8 cellular contexts compared by ENCODE assay signal in genomic region chr17:16589097-16589969, GRCh38. TPM values are rescaled to one million over a fixed set of nuclear protein-coding genes. Genes with fewer than 3 reads are reported as not detected.
DNase-seq lines count a peak whose midpoint lies in the region; ATAC-seq, FAIRE-seq and TF ChIP-seq lines count a peak whose summit lies in the region.

No MANE protein-coding gene starts in this region.

- H3K4me1 Mint-ChIP-seq in nephron: peaks cover 3% of the 10 kb centered on the region

- H3K9me3 Mint-ChIP-seq in nephron: peaks cover 10% of the 10 kb centered on the region

- H3K79me2 ChIP-seq in GM23248 (ENCODE audit: insufficient read depth): no peaks in the 10 kb centered on the region

- in situ Hi-C loops in GM23248 (cut with MboI): no loop called here

- no peaks in the 10 kb centered on the region for H3K9me2 ChIP-seq in GM23248 (ENCODE audit: insufficient read depth)

- no peak for FAIRE-seq in D721Med (lab: Jason Lieb, UNC)

- no peaks in the 10 kb centered on the region for H3F3A ChIP-seq in GM23248 (ENCODE audit: insufficient read depth)

- TF ChIP-seq CTCF in D721Med (IDR thresholded peaks at IDR 0.05; ENCODE audit: insufficient read depth, missing control alignments): peak; percentile 61
- peak; percentile 99 for TF ChIP-seq CTCF in RWPE2 (IDR thresholded peaks at IDR 0.05; ENCODE audit: poor library complexity, severe bottlenecking)
- peak; percentile 98 to 99 (median 99) for TF ChIP-seq CTCF in nephron (IDR thresholded peaks at IDR 0.05; ENCODE audit: unreplicated experiment in 3 of 3)

- WGBS in GM23248 (ENCODE audit: low coverage in 1 of 2, low lambda C conversion rate in 2 of 2, missing lambda C conversion rate in 2 of 2), 2 experiments: 3% methylated on average over 50 to 53 of the region's 53 CpGs

- no peaks in the 10 kb centered on the region for H3K9me3 ChIP-seq in GM23248 (ENCODE audit: low read depth)
- no peaks in the 10 kb centered on the region for H3K9me3 ChIP-seq in RWPE2 (ENCODE audit: severe bottlenecking)

- no peaks in the 10 kb centered on the region for H3K36me3 Mint-ChIP-seq in nephron (ENCODE audit: low read depth)

- DNase-seq in D721Med (ENCODE audit: insufficient read length, low spot score) (peak; percentile 81), GM23248 (peak; percentile 93), LoVo (ENCODE audit: low spot score) (peak; percentile 90), RWPE2 (ENCODE audit: low spot score) (peak; percentile 83), fibroblast of the conjunctiva (ENCODE audit: low read depth) (peak; percentile 82)
- DNase-seq in activated effector memory CD4-positive, alpha-beta T cell treated with Interleukin-2 at 50 U/mL for 16 hours: peak; percentile 86
- peak; percentile 85 for DNase-seq in stimulated activated naive CD4-positive, alpha-beta T cell treated with Interleukin-2 at 50 U/mL for 16 hours (lab: John Stamatoyannopoulos, UW)

- peak overlapping the region; percentile 82 to 87 (median 86) for H3K4me3 Mint-ChIP-seq in nephron

- H2AFZ ChIP-seq in GM23248: peak overlapping the region; percentile 97

- peak overlapping the region; percentile 63 for H3K9ac ChIP-seq in GM23248

- ATAC-seq in RWPE2 (ENCODE audit: low read depth): peak; percentile 80

- 0 out of 2 replicates have a peak, but pooled peaks cover 4% of the 10 kb centered on the region for H3K4me1 ChIP-seq in GM23248 (ENCODE audit: insufficient read depth)
- H3K4me1 ChIP-seq in RWPE2 (ENCODE audit: insufficient read depth, poor library complexity, severe bottlenecking): no peaks in the 10 kb centered on the region

- H3K27ac ChIP-seq in GM23248 (no peak overlapping the region), RWPE2 (ENCODE audit: poor library complexity, severe bottlenecking) (no peak overlapping the region)

- H3K36me3 ChIP-seq in GM23248 (ENCODE audit: low read depth) (no peaks in the 10 kb centered on the region), RWPE2 (ENCODE audit: low read depth) (no peaks in the 10 kb centered on the region)

- H3K27me3 Mint-ChIP-seq in nephron (ENCODE audit: low read depth): peaks cover 32% of the 10 kb centered on the region

- peak overlapping the region in 2 of 3 experiments; percentile 55 to 80 for H3K27ac Mint-ChIP-seq in nephron

- H3K4me3 ChIP-seq in GM23248 (peak overlapping the region; percentile 89), RWPE2 (ENCODE audit: severe bottlenecking) (peak overlapping the region; percentile 50)

- peak overlapping the region; percentile 87 for H3K4me2 ChIP-seq in GM23248 (ENCODE audit: unreplicated experiment)

- H4K20me1 ChIP-seq in GM23248 (ENCODE audit: insufficient read depth): no peaks in the 10 kb centered on the region

- H3K27me3 ChIP-seq in GM23248 (replicated peaks; ENCODE audit: insufficient read depth) (no peaks in the 10 kb centered on the region; the same call in 1 of the 2 replicates), RWPE2 (ENCODE audit: insufficient read depth, poor library complexity, severe bottlenecking) (no peaks in the 10 kb centered on the region)

RNA-seq across cellular contexts. Expression of gene ZNF287, which starts 20.3 kb away (rescaled TPM):
- total RNA-seq in GM23248 (2014; rRNA removed; shearing (Covaris generic)): 11.7 and 14.3 TPM in 2 replicates
- polyA plus RNA-seq in GM23248 (2016; fragmentation: Nextera tagmentation; extraction: Ambion mirVana): 12.5 and 15.1 TPM in 2 replicates
